Comparison of ENCODE assay signal across 17 cellular contexts in the genomic region with DNA sequence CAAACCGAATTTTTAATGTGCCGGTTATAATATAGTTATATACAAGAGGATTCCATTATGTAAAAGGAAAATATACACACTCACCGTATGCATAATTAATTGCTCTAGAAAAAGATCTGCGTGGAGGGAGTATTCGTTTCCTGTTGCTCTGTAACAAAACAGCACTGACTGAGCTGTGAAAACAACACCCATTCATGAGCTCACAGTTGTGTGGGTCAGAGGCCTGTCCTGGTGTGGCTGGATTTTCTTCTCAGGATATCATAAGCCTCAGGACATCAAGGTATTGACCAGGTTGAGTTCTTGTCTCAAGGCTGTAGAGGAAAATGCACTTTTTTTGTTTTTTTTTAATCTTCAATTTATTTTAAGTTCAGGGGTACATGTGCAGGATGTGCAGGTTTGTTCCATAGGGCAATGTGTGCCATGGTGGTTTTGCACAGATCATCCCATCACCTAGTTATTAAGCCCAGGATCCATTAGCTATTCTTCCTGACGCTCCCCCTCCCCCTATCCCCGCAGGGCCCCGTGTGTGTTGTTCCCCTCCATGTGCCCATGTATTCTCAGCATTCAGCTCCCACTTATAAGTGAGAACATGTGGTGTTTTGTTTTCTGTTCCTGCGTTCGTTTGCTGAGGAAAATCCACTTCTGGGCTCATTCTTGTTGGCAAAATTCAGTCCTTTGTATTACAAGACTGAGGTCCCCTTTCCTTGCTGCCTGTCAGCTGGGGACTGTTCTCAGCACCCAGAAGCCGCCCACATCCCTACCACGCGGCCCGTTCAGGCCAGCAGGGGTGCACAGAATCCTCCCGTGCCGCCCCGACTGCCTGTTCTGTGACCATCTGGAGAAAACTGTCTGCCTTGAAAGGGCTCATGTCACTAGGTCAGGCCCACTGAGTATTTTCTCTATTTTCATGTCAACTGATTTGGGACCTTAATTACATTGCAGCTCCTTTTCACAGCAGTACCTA.
DNase-seq lines count a peak whose midpoint lies in the region; ATAC-seq and TF ChIP-seq lines count a peak whose summit lies in the region.
"Had no signal": no experiment of that assay in that cellular context is flagged by ENCODE, and none has a peak within 500 bp of the region (broad histone marks: within the 10 kb centered on the region; RNA-seq: fewer than 3 reads in every experiment).

No MANE protein-coding gene starts in this region.

- no peaks in the 10 kb centered on the region for H3K27me3 Mint-ChIP-seq in activated T-cell treated with anti-CD3 and anti-CD28 coated beads, Interleukin-2, amount 50 U/mL, for 4 hours (ENCODE audit: low read depth)

- DNase-seq in activated T-cell treated with anti-CD3 and anti-CD28 coated beads, Interleukin-2, amount 50 U/mL, for 4 hours = no peak
- DNase-seq in activated T-cell treated with anti-CD3 and anti-CD28 coated beads, Interleukin-2, amount 50 U/mL, for 1 hour = no peak
- DNase-seq in cardiac fibroblast (ENCODE audit: low read depth in 2 of 2) = peak; percentile 36 to 45
- peak; percentile 70 to 78 for DNase-seq in lung microvascular endothelial cell (ENCODE audit: low read depth in 2 of 2)
- no peak for DNase-seq in upper lobe of right lung
- DNase-seq in NCI-H146 (lab: John Stamatoyannopoulos, UW) = no peak
- DNase-seq in COLO829 (ENCODE audit: low spot score) = no peak
- no peak for DNase-seq in germinal center (ENCODE audit: low spot score)
- DNase-seq: activated CD4-positive, alpha-beta T cell treated with anti-CD3 and anti-CD28 coated beads, Interleukin-2, amount 50 U/mL, for 1 hour; activated naive CD4-positive, alpha-beta T cell treated with Interleukin-2 at 50 U/mL for 16 hours; DMS53; lower lobe of right lung; NCI-H187 treated with DMSO at 0.1 percent for 48 hours; stimulated activated CD4-positive, alpha-beta T cell treated with anti-CD3 and anti-CD28 coated beads, Interleukin-4, amount 100 ng/mL, for 4 hours had no signal

- H3K9me3 ChIP-seq in upper lobe of right lung = no peaks in the 10 kb centered on the region
- H3K9me3 ChIP-seq: lower lobe of right lung, prostate gland had no signal

- H3K4me1 ChIP-seq in upper lobe of right lung = peaks cover 26% of the 10 kb centered on the region
- H3K4me1 ChIP-seq: prostate gland had no signal

- peak overlapping the region; percentile 20 for H3K27ac ChIP-seq in upper lobe of right lung
- H3K27ac ChIP-seq: lower lobe of right lung, prostate gland had no signal

- no peaks in the 10 kb centered on the region for H3K36me3 Mint-ChIP-seq in activated T-cell treated with anti-CD3 and anti-CD28 coated beads, Interleukin-2, amount 50 U/mL, for 4 hours (ENCODE audit: insufficient read depth)

- H3K36me3 ChIP-seq in upper lobe of right lung = no peaks in the 10 kb centered on the region
- H3K36me3 ChIP-seq: lower lobe of right lung, prostate gland had no signal

- H3K9me3 Mint-ChIP-seq in activated T-cell treated with anti-CD3 and anti-CD28 coated beads, Interleukin-2, amount 50 U/mL, for 4 hours = no peaks in the 10 kb centered on the region
- H3K9me3 Mint-ChIP-seq: dendritic cell treated with granulocyte-macrophage colony-stimulating factor and Interleukin-4, amounts not matched to agents 40 ng/mL and 50 ng/mL, for 4 days had no signal

- intact Hi-C loops in upper lobe of right lung (cut with DNase I) = no loop called here

- no peak for ATAC-seq in activated T-cell treated with anti-CD3 and anti-CD28 coated beads, Interleukin-2, amount 50 U/mL, for 4 hours
- ATAC-seq in upper lobe of right lung = no peak
- ATAC-seq: GM12878, lower lobe of right lung had no signal

- TF ChIP-seq CTCF in cardiac fibroblast (IDR thresholded peaks at IDR 0.05; ENCODE audit: low read depth, low read length) (no peak), upper lobe of right lung (IDR thresholded peaks at IDR 0.05) (no peak)

- peak overlapping the region; percentile 8 for H3K4me3 Mint-ChIP-seq in activated T-cell treated with anti-CD3 and anti-CD28 coated beads, Interleukin-2, amount 50 U/mL, for 4 hours
- H3K4me3 Mint-ChIP-seq: dendritic cell treated with granulocyte-macrophage colony-stimulating factor and Interleukin-4, amounts not matched to agents 40 ng/mL and 50 ng/mL, for 4 days had no signal

- H3K27me3 ChIP-seq in upper lobe of right lung = no peaks in the 10 kb centered on the region

- peaks cover 18% of the 10 kb centered on the region for H3K4me1 Mint-ChIP-seq in activated T-cell treated with anti-CD3 and anti-CD28 coated beads, Interleukin-2, amount 50 U/mL, for 4 hours (ENCODE audit: low read depth)

- no peak overlapping the region for H3K4me3 ChIP-seq in cardiac fibroblast (replicated peaks in 1 of 2; ENCODE audit: low read depth in 2 of 2, low read length in 2 of 2)
- no peak overlapping the region for H3K4me3 ChIP-seq in upper lobe of right lung
- H3K4me3 ChIP-seq: GM12878, lower lobe of right lung, prostate gland had no signal

Comparison
In these comparisons a context has a peak if more than half of its experiments do, and no peak if none do; other contexts are left out.
1. DNase-seq: peak in cardiac fibroblast (2 of 2) and lung microvascular endothelial cell (2 of 2); none in activated T-cell treated with anti-CD3 and anti-CD28 coated beads, Interleukin-2, amount 50 U/mL, for 4 hours (single experiment), activated T-cell treated with anti-CD3 and anti-CD28 coated beads, Interleukin-2, amount 50 U/mL, for 1 hour (single experiment), upper lobe of right lung (single experiment), NCI-H146 (single experiment), COLO829 (single experiment) and germinal center (single experiment).